22 cellular contexts compared by ENCODE assay signal in the genomic region with DNA sequence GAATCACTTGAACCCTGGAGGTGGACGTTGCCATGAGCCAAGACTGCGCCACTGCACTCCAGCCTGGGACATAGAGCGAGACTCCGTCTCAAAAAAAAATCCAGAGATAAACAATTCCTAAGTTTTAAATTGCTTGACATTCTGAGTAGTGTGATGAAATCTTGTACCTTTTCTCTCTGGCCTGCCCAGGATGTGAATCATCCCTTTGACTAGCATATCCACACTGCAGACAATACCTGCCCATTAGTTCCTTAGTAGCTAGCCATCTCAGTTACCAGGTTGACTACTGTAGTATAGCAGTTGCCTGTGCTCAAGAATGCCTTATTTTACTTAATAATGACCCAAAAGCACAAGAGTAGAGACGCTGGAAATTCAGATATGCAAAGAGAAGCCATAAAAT. TPM values are rescaled to one million over a fixed set of nuclear protein-coding genes. Genes with fewer than 3 reads are reported as not detected.
DNase-seq lines count a peak whose midpoint lies in the region; ATAC-seq and TF ChIP-seq lines count a peak whose summit lies in the region.
"Had no signal": no experiment of that assay in that cellular context is flagged by ENCODE, and none has a peak within 500 bp of the region (broad histone marks: within the 10 kb centered on the region; RNA-seq: fewer than 3 reads in every experiment).

No MANE protein-coding gene starts in this region.

- H3K4me1 ChIP-seq in cardiac muscle cell (ENCODE audit: low read depth) (peaks cover 15% of the 10 kb centered on the region), foreskin keratinocyte (peaks cover 37% of the 10 kb centered on the region)
- H3K4me1 ChIP-seq: SJSA1, upper lobe of right lung had no signal

- no peak for DNase-seq in cardiac muscle cell (ENCODE audit: low read depth in 1 of 2, low spot score in 1 of 2)
- DNase-seq in Right ventricle myocardium superior, result no peak
- peak; percentile 14 for DNase-seq in SW480 (ENCODE audit: low spot score)
- peak; percentile 79 to 87 for DNase-seq in foreskin keratinocyte
- DNase-seq in COLO668 (lab: John Stamatoyannopoulos, UW; ENCODE audit: unreplicated experiment), result no peak
- DNase-seq: activated CD4-positive, alpha-beta T cell treated with anti-CD3 and anti-CD28 coated beads for 48 hours; heart right ventricle; MM.1S; NCI-H1694; NCI-H774; stimulated activated CD4-positive, alpha-beta T cell treated with anti-CD3 and anti-CD28 coated beads, Interleukin-15, amount 100 ng/mL, for 24 hours; upper lobe of right lung had no signal

- H3K4me3 ChIP-seq in cardiac muscle cell, result no peak overlapping the region
- H3K4me3 ChIP-seq: heart right ventricle, SJSA1, upper lobe of right lung had no signal

- H3K27ac ChIP-seq in cardiac muscle cell (peak overlapping the region; percentile 98), foreskin keratinocyte (peak overlapping the region; percentile 79)
- H3K27ac ChIP-seq: C4-2B, SJSA1, upper lobe of right lung had no signal

- intact Hi-C loops in Right ventricle myocardium superior (cut with DNase I), result no loop called here

- H3K36me3 ChIP-seq in cardiac muscle cell, result no peaks in the 10 kb centered on the region
- H3K36me3 ChIP-seq: heart right ventricle, SJSA1, upper lobe of right lung had no signal

- H3K27me3 ChIP-seq in cardiac muscle cell (no peaks in the 10 kb centered on the region), foreskin keratinocyte (no peaks in the 10 kb centered on the region)
- H3K27me3 ChIP-seq: SJSA1, upper lobe of right lung had no signal

- H3K9me3 ChIP-seq in cardiac muscle cell (ENCODE audit: low read depth), result no peaks in the 10 kb centered on the region
- H3K9me3 ChIP-seq: heart right ventricle, SJSA1, upper lobe of right lung had no signal

- no peak for TF ChIP-seq CTCF in cardiac muscle cell (IDR thresholded peaks at IDR 0.05; ENCODE audit: low read depth, low read length)
- no peak for TF ChIP-seq CTCF in foreskin keratinocyte (conservative IDR thresholded peaks at IDR 0.05)

- ATAC-seq in Right ventricle myocardium superior (ENCODE audit: poor library complexity), result no peak
- ATAC-seq in foreskin keratinocyte, result peak; percentile 76
- no peak for ATAC-seq in HG02885 (IDR thresholded peaks at IDR 0.05; ENCODE audit: poor library complexity, unreplicated experiment)
- ATAC-seq in GM18907 (IDR thresholded peaks at IDR 0.05; ENCODE audit: unreplicated experiment), result no peak
- no peak for ATAC-seq in GM21576 (IDR thresholded peaks at IDR 0.05; ENCODE audit: unreplicated experiment)
- ATAC-seq: heart right ventricle, sciatic nerve had no signal

RNA-seq across cellular contexts. Expression of gene ZFP57, which starts 2.8 kb away (rescaled TPM):
- total RNA-seq in cardiac muscle cell (4.1 and 4.9 TPM in 2 replicates), Right ventricle myocardium superior (not detected), foreskin keratinocyte (1.3 and 20.1 TPM in 2 replicates)
- polyA plus RNA-seq in cardiac muscle cell (3.5 and 6.7 TPM in 2 replicates), foreskin keratinocyte (1.7 and 23.1 TPM in 2 replicates)
- total RNA-seq: neural crest cell, sciatic nerve, SJSA1, upper lobe of right lung had no signal

RNA-seq across cellular contexts. Expression of gene MOG, which starts 21.2 kb away (rescaled TPM):
- total RNA-seq in cardiac muscle cell (1.3 and 1.8 TPM in 2 replicates), Right ventricle myocardium superior (10.3 TPM), foreskin keratinocyte (not detected in 2 replicates)
- polyA plus RNA-seq in cardiac muscle cell (2.4 and 2.9 TPM in 2 replicates), foreskin keratinocyte (not detected in 2 replicates)
- total RNA-seq: lower leg skin; neural crest cell; sciatic nerve; SJSA1; subcutaneous adipose tissue; T-helper 1 cell treated with Interleukin-12 subunit alpha and Interleukin-12 subunit beta and Interleukin-4 antibody, amounts not matched to agents 30 ng/mL and 1 ng/mL, for 36 hours; upper lobe of right lung had no signal

RNA-seq across cellular contexts. Expression of gene HLA-F, which starts 45.1 kb away (rescaled TPM):
- total RNA-seq in cardiac muscle cell, result 0.78 and 1.5 TPM in 2 replicates
- 0.29 and 0.84 TPM in 2 replicates for polyA plus RNA-seq in cardiac muscle cell
- 27.2 TPM for total RNA-seq in Right ventricle myocardium superior
- total RNA-seq in foreskin keratinocyte, result 35.3 and 55.5 TPM in 2 replicates
- 36.6 and 54.5 TPM in 2 replicates for polyA plus RNA-seq in foreskin keratinocyte

RNA-seq across cellular contexts. Expression of gene GABBR1, which starts 45.1 kb away (rescaled TPM):
- total RNA-seq in cardiac muscle cell, result 50.2 and 101 TPM in 2 replicates
- 67.0 and 113 TPM in 2 replicates for polyA plus RNA-seq in cardiac muscle cell
- total RNA-seq in Right ventricle myocardium superior, result 18.4 TPM
- 10.3 and 12.2 TPM in 2 replicates for total RNA-seq in foreskin keratinocyte
- 6.0 and 6.4 TPM in 2 replicates for polyA plus RNA-seq in foreskin keratinocyte

Comparison
In these comparisons a context has a peak if more than half of its experiments do, and no peak if none do; other contexts are left out.
1. RNA of gene HLA-F, which starts 45.1 kb away (total RNA-seq): 35.3 to 55.5 TPM in foreskin keratinocyte and 27.2 TPM in Right ventricle myocardium superior (single experiment); 0.78 to 1.5 TPM in cardiac muscle cell; every median in the first group is over 10 times any median in the second.
2. DNase-seq: peak in SW480 (single experiment) and foreskin keratinocyte (2 of 2); none in cardiac muscle cell (0 of 2), Right ventricle myocardium superior (single experiment) and COLO668 (single experiment).